In the genomic region with DNA sequence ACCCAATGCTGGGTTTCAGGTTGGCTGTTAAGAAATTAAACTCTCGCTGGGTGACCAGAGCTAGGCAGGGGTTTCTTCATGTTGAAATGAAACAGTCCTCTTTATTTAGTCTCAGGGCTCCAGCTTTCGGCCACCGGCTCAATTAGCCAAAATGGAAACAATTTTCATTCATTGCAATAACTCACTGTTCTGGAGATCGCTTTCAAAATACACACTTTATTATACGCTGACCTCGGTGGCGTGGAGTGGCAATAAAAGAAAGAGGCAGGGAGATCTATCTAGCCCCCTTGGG, we compare ENCODE assay signal across 19 cellular contexts. TPM values are rescaled to one million over a fixed set of nuclear protein-coding genes. Genes with fewer than 3 reads are reported as not detected.
A peak's percentile ranks its signal among the peaks of the same experiment; 100 is the strongest.
DNase-seq lines count a peak whose midpoint lies in the region; ATAC-seq, FAIRE-seq and TF ChIP-seq lines count a peak whose summit lies in the region.
"Had no signal": no experiment of that assay in that cellular context is flagged by ENCODE, and none has a peak within 500 bp of the region (broad histone marks: within the 10 kb centered on the region; RNA-seq: fewer than 3 reads in every experiment).

No MANE protein-coding gene starts in this region.

- peaks cover 86% of the 10 kb centered on the region for H3K27me3 Mint-ChIP-seq in H9 (ENCODE audit: low read depth)

- H3K79me1 ChIP-seq in H9 (ENCODE audit: insufficient read depth, low read depth, low read length, poor library complexity, severe bottlenecking) = no peaks in the 10 kb centered on the region

- no peak overlapping the region for H4K5ac ChIP-seq in H9 (ENCODE audit: insufficient read length, low read depth, low read length)

- WGBS in H9 (ENCODE audit: extremely low coverage, insufficient read length, low lambda C conversion rate) = no CpG with 5 or more reads among the region's 7 CpGs
- WGBS in K562 (ENCODE audit: insufficient coverage, low coverage, missing lambda C conversion rate) = 19% methylated on average over 7 of the region's 7 CpGs
- 23 to 54% (median 41%) methylated on average over 7 of the region's 7 CpGs for WGBS in stomach, 5 donors

- no peak overlapping the region for H2BK12ac ChIP-seq in H9 (ENCODE audit: insufficient read length, low read depth, low read length)

- H2AFZ ChIP-seq in H9 (ENCODE audit: low read length) (no peak overlapping the region), K562 (ENCODE audit: low read depth, low read length) (no peak overlapping the region)

- TF ChIP-seq EP300 in K562 (IDR thresholded peaks at IDR 0.05; ENCODE audit: low read length) = no peak
- TF ChIP-seq EP300 in stomach (IDR thresholded peaks at IDR 0.05) = no peak

- POLR2A ChIA-PET in K562 (lab: Yijun Ruan, JAX) = no interaction called here

- peaks cover 27% of the 10 kb centered on the region for H3K23me2 ChIP-seq in H9 (ENCODE audit: insufficient read length, low read depth, low read length, poor library complexity, severe bottlenecking)

- no peak overlapping the region for H3K18ac ChIP-seq in H9 (ENCODE audit: insufficient read length, low read depth, low read length)

- no peak for DNase-seq in H9
- DNase-seq in K562 (ENCODE audit: extremely low read depth in 1 of 4, low spot score in 3 of 4) = no peak
- no peak for DNase-seq in kidney
- no peak for DNase-seq in stomach
- no peak for DNase-seq in H4 (ENCODE audit: low spot score)
- DNase-seq in NCI-H345 treated with DMSO at 0.1 percent for 48 hours (lab: John Stamatoyannopoulos, UW; ENCODE audit: unreplicated experiment) = no peak
- DNase-seq: activated B cell treated with CpG ODN at 0.5 μM for 24 hours; activated CD4-positive, alpha-beta memory T cell treated with anti-CD3 and anti-CD28 coated beads, Interleukin-2, amount 10 ng/mL, durations not matched to agents 7 days and 5 days; activated naive CD4-positive, alpha-beta T cell treated with anti-CD3 and anti-CD28 coated beads, Interleukin-2, amount 50 U/mL, for 16 hours; aorta; heart left ventricle; NCI-H1436 treated with DMSO at 0.1 percent for 48 hours; NCI-H2171 treated with DMSO at 0.1 percent for 48 hours; SIG-M5; substantia nigra had no signal

- H2BK5ac ChIP-seq in H9 (ENCODE audit: insufficient read length, low read length) = no peak overlapping the region

- no peaks in the 10 kb centered on the region for H3K36me3 ChIP-seq in K562 (ENCODE audit: control insufficient read depth, insufficient read depth, low read length)
- no peaks in the 10 kb centered on the region for H3K36me3 ChIP-seq in kidney (ENCODE audit: control insufficient read depth in 1 of 2, insufficient read depth in 2 of 2, low read length in 2 of 2)
- no peaks in the 10 kb centered on the region for H3K36me3 ChIP-seq in stomach
- H3K36me3 ChIP-seq: heart left ventricle had no signal

- H3K79me2 ChIP-seq in H9 (ENCODE audit: insufficient read depth, low read length) (no peaks in the 10 kb centered on the region), K562 (ENCODE audit: control insufficient read depth, insufficient read depth, low read length) (no peaks in the 10 kb centered on the region)

- H3K27ac Mint-ChIP-seq in H9 = no peak overlapping the region
- H3K27ac Mint-ChIP-seq: activated B cell treated with CpG ODN at 0.5 μM for 24 hours; activated CD4-positive, alpha-beta memory T cell treated with anti-CD3 and anti-CD28 coated beads, Interleukin-2, amount 10 ng/mL, durations not matched to agents 7 days and 5 days had no signal

- no peak overlapping the region for H3K4me3 ChIP-seq in K562
- H3K4me3 ChIP-seq in kidney (ENCODE audit: low read length in 2 of 2) = peak overlapping the region in 1 of 2 donors; percentile 65
- H3K4me3 ChIP-seq in stomach = peak overlapping the region; percentile 43 to 58 (median 50)

- H4K91ac ChIP-seq in H9 (ENCODE audit: insufficient read length, low read depth, low read length) = no peak overlapping the region

- H4K8ac ChIP-seq in H9 (replicated peaks; ENCODE audit: insufficient read length, low read depth, low read length) = no peak overlapping the region

- TF ChIP-seq POLR2A in K562 (conservative IDR thresholded peaks at IDR 0.05) (no peak), stomach (IDR thresholded peaks at IDR 0.05) (no peak)

- ATAC-seq in K562 (no peak), HG02884 (IDR thresholded peaks at IDR 0.05; ENCODE audit: unreplicated experiment) (no peak)
- ATAC-seq: heart left ventricle had no signal

- H3K27me3 ChIP-seq in H9 (ENCODE audit: insufficient read depth, low read length) (peaks cover 39% of the 10 kb centered on the region), K562 (ENCODE audit: control insufficient read depth in 2 of 2, insufficient read depth in 2 of 2, low read length in 2 of 2) (peaks cover 41 to 46% of the 10 kb centered on the region in 2 experiments), stomach (peaks cover 0 to 85% (median 38%) of the 10 kb centered on the region in 3 donors)

- no peak overlapping the region for H3K56ac ChIP-seq in H9 (ENCODE audit: insufficient read length, low read depth, low read length)

- FAIRE-seq in K562 (lab: Jason Lieb, UNC) (no peak), kidney (lab: Jason Lieb, UNC) (no peak)
- FAIRE-seq: GM18507 had no signal

- no peaks in the 10 kb centered on the region for H3K9me3 ChIP-seq in H9 (ENCODE audit: control insufficient read depth, low read depth, low read length)
- no peaks in the 10 kb centered on the region for H3K9me3 ChIP-seq in K562 (replicated peaks; ENCODE audit: control insufficient read depth, insufficient read depth, low read depth, low read length)
- no peaks in the 10 kb centered on the region for H3K9me3 ChIP-seq in kidney (ENCODE audit: control insufficient read depth in 1 of 2, low read length in 2 of 2)
- no peaks in the 10 kb centered on the region for H3K9me3 ChIP-seq in stomach
- H3K9me3 ChIP-seq: heart left ventricle had no signal

- no peaks in the 10 kb centered on the region for H3K36me3 Mint-ChIP-seq in H9 (ENCODE audit: insufficient read depth in 1 of 3, low read depth in 3 of 3)

- H3K23ac ChIP-seq in H9 (ENCODE audit: insufficient read length, low read depth, low read length) = no peak overlapping the region

- peak overlapping the region in 1 of 2 experiments; percentile 80; a peak in 2 of 5 replicates for H3K4me3 Mint-ChIP-seq in H9
- H3K4me3 Mint-ChIP-seq: T-helper 1 cell treated with Interleukin-12 subunit alpha and Interleukin-12 subunit beta and Interleukin-4 antibody, amounts not matched to agents 30 μg/mL and 1 μg/mL, for 36 hours had no signal

- H3K4ac ChIP-seq in H9 (ENCODE audit: low read depth, low read length) = no peak overlapping the region

- no peak overlapping the region for H2BK120ac ChIP-seq in H9 (ENCODE audit: low read depth, low read length, poor library complexity, severe bottlenecking)

- peaks cover 0 to 3% of the 10 kb centered on the region in 2 experiments; a peak in 1 of 5 replicates for H3K9me3 Mint-ChIP-seq in H9
- H3K9me3 Mint-ChIP-seq: activated CD4-positive, alpha-beta memory T cell treated with anti-CD3 and anti-CD28 coated beads, Interleukin-2, amount 10 ng/mL, durations not matched to agents 7 days and 5 days; T-helper 1 cell treated with Interleukin-12 subunit alpha and Interleukin-12 subunit beta and Interleukin-4 antibody, amounts not matched to agents 30 μg/mL and 1 μg/mL, for 36 hours had no signal

- no peak overlapping the region for H3T11ph ChIP-seq in H9 (ENCODE audit: low read length)

- no peak overlapping the region for H2BK15ac ChIP-seq in H9 (ENCODE audit: low read depth, low read length)

- CTCF ChIA-PET in K562 (lab: Yijun Ruan, JAX; ENCODE audit: low intra/inter-chr PET ratio) = no interaction called here

- intact Hi-C loops in K562 (cut with micrococcal nuclease) (loop anchor here (5.0 kb wide), 1 partner anchor 75 kb away; no protein-coding TSS in a partner anchor), kidney (cut with DNase I) (no loop called here), stomach (cut with DNase I; ENCODE audit: low total_unique reads) (no loop called here)

- H3K27ac ChIP-seq in H9 (ENCODE audit: insufficient read length, low read depth, low read length) (no peak overlapping the region), K562 (ENCODE audit: extremely low read depth, low read depth, low read length) (no peak overlapping the region), kidney (ENCODE audit: low read depth in 2 of 2, low read length in 2 of 2) (peak overlapping the region; percentile 77 to 87), stomach (peak overlapping the region; percentile 93 to 97 (median 94))

- peaks cover 51 to 52% of the 10 kb centered on the region in 2 experiments for H3K4me1 Mint-ChIP-seq in H9

- no peak overlapping the region for H2AK5ac ChIP-seq in H9 (ENCODE audit: insufficient read length, low read length)

- H2BK20ac ChIP-seq in H9 (ENCODE audit: low read depth, low read length, poor library complexity, severe bottlenecking) = no peak overlapping the region

- in situ Hi-C loops in K562 (cut with MboI) = no loop called here

- H3K14ac ChIP-seq in H9 (ENCODE audit: insufficient read depth, low read length) = no peak overlapping the region

- TF ChIP-seq CTCF in H9 (conservative IDR thresholded peaks at IDR 0.05) = no peak
- TF ChIP-seq CTCF in K562 (IDR thresholded peaks at IDR 0.05 in 2 of 3, conservative IDR thresholded peaks at IDR 0.05 in 1 of 3; ENCODE audit: insufficient read depth in 2 of 3, low read depth in 1 of 3, low read length in 3 of 3) = no peak
- TF ChIP-seq CTCF in kidney (IDR thresholded peaks at IDR 0.05; ENCODE audit: borderline replicate concordance, extremely low read depth, insufficient read depth) = no peak
- TF ChIP-seq CTCF in stomach (IDR thresholded peaks at IDR 0.05) = no peak

- H4K20me1 ChIP-seq in H9 (ENCODE audit: control insufficient read depth, insufficient read depth, insufficient read length) (no peaks in the 10 kb centered on the region), K562 (replicated peaks; ENCODE audit: control insufficient read depth, insufficient read depth, low read length) (no peaks in the 10 kb centered on the region)

- BruUV-seq in K562 (replicated peaks; lab: Mats Ljungman, UMichigan) = no TSS peak

- no peak for TF ChIP-seq RAD21 in K562 (CRISPR knock-in tag; conservative IDR thresholded peaks at IDR 0.05 in 1 of 2, IDR thresholded peaks at IDR 0.05 in 1 of 2)

- H3K9ac ChIP-seq in H9 (ENCODE audit: extremely low read depth, insufficient read length, low read length) (no peak overlapping the region), K562 (ENCODE audit: insufficient read depth in 1 of 2, low read depth in 2 of 2, low read length in 2 of 2) (no peak overlapping the region), kidney (ENCODE audit: low read length in 2 of 2) (peak overlapping the region; percentile 46 to 74)

- no peaks in the 10 kb centered on the region for H3K9me1 ChIP-seq in K562 (ENCODE audit: control insufficient read depth, insufficient read depth, low read length)

- peak overlapping the region; percentile 79 for H3K4me2 ChIP-seq in H9 (ENCODE audit: insufficient read depth, insufficient read length, low read length)
- H3K4me2 ChIP-seq in K562 (ENCODE audit: insufficient read depth, low read length) = no peak overlapping the region

- no peaks in the 10 kb centered on the region; the same call in 1 of the 2 replicates for H3K4me1 ChIP-seq in H9 (ENCODE audit: insufficient read depth, low read length)
- peaks cover 0 to 24% of the 10 kb centered on the region in 2 experiments; a peak in 3 of 5 replicates for H3K4me1 ChIP-seq in K562 (replicated peaks in 1 of 2; ENCODE audit: control insufficient read depth in 2 of 2, insufficient read depth in 2 of 2, low read length in 2 of 2)
- H3K4me1 ChIP-seq in kidney (ENCODE audit: control insufficient read depth in 1 of 2, insufficient read depth in 1 of 2, low read depth in 1 of 2, low read length in 2 of 2) = peaks cover 0 to 2% of the 10 kb centered on the region in 2 donors
- H3K4me1 ChIP-seq in stomach = peaks cover 16 to 73% (median 38%) of the 10 kb centered on the region in 4 donors

RNA-seq across cellular contexts. Expression of a gene that starts 3.8 kb away (rescaled TPM):
- total RNA-seq in H9 (2021) = 0.15 and 0.35 TPM in 2 replicates
- total RNA-seq in K562 (2011; cell fraction: chromatin; rRNA removed; ENCODE audit: low replicate concordance) = 25.4 and 36.9 TPM in 2 replicates
- total RNA-seq in K562 (2011; cell fraction: nucleolus; rRNA removed) = 13.7 and 20.8 TPM in 2 replicates
- total RNA-seq in K562 (2011; cell fraction: nucleoplasm; rRNA removed) = 19.9 and 26.0 TPM in 2 replicates
- 20.1 and 22.9 TPM in 2 replicates for total RNA-seq in K562 (2014; rRNA removed)
- total RNA-seq in K562 (2014; rRNA removed; fragmentation: Illumina TruSeq; extraction: Trizol) = 28.6 and 32.5 TPM in 2 replicates
- 28.4 and 31.7 TPM in 2 replicates for total RNA-seq in K562 (2015; rRNA removed; fragmentation: Illumina TruSeq; extraction: Trizol)
- total RNA-seq in K562 (2021) = 21.5 and 29.5 TPM in 2 replicates
- polyA plus RNA-seq in K562 (2011; rRNA removed) = 12.1 and 14.6 TPM in 2 replicates
- polyA plus RNA-seq in K562 (2011; cell fraction: cytosol; rRNA removed) = 5.8 and 6.0 TPM in 2 replicates
- polyA plus RNA-seq in K562 (2011; cell fraction: nucleus; rRNA removed) = 14.5 and 17.0 TPM in 2 replicates
- polyA plus RNA-seq in K562 (2012) = 9.3 and 9.7 TPM in 2 replicates
- 20.0 and 24.7 TPM in 2 replicates for polyA plus RNA-seq in K562 (2014; fragmentation: Illumina TruSeq; extraction: Trizol)
- 10 to 100 TPM; 11.0 to 14.4 TPM for polyA plus RNA-seq in K562 (2014; fragmentation: Nextera tagmentation; extraction: Ambion mirVana)
- polyA plus RNA-seq in K562 (2014; rRNA removed) = 12.5 and 14.6 TPM in 2 replicates
- polyA minus RNA-seq in K562 (2011; rRNA and poly(A)+ RNA removed) = 38.2 and 39.0 TPM in 2 replicates
- polyA minus RNA-seq in K562 (2011; cell fraction: cytosol; rRNA and poly(A)+ RNA removed) = 8.6 and 12.6 TPM in 2 replicates
- polyA minus RNA-seq in K562 (2011; cell fraction: nucleus; rRNA and poly(A)+ RNA removed) = 42.5 and 80.5 TPM in 2 replicates
- total RNA-seq in kidney = 148 TPM
- 36.0 TPM for polyA plus RNA-seq in kidney (ENCODE audit: insufficient read depth, low read depth, low replicate concordance)
- 100 to 1,000 TPM in 4 of 5 donors, 10 to 100 TPM in 1; 35.3 to 379 (median 246) TPM for total RNA-seq in stomach
- polyA plus RNA-seq in stomach = 10 to 100 TPM; 28.6 to 45.9 (median 39.1) TPM
- 22.8 and 32.4 TPM in 2 replicates for total RNA-seq in H4 (2014; rRNA removed; shearing (Covaris generic))
- total RNA-seq: activated CD4-positive, alpha-beta memory T cell treated with anti-CD3 and anti-CD28 coated beads, Interleukin-2, amount 10 ng/mL, durations not matched to agents 7 days and 5 days; OCI-LY7 had no signal

Comparison
In these comparisons a context has a peak if more than half of its experiments do, and no peak if none do; other contexts are left out.
1. H3K27ac ChIP-seq: peak in kidney (2 of 2) and stomach (5 of 5); none in H9 (single experiment) and K562 (single experiment).
2. H3K9ac ChIP-seq: peak in kidney (2 of 2); none in H9 (single experiment) and K562 (0 of 2).
3. RNA of a gene that starts 3.8 kb away (total RNA-seq): 35.3 to 379 TPM in stomach, 148 TPM in kidney (single experiment), 22.8 to 32.4 TPM in H4 and 13.7 to 36.9 TPM in K562; 0.15 to 0.35 TPM in H9; every median in the first group is over 10 times any median in the second.